Comparison of ENCODE assay signal across 8 cellular contexts in the genomic region with DNA sequence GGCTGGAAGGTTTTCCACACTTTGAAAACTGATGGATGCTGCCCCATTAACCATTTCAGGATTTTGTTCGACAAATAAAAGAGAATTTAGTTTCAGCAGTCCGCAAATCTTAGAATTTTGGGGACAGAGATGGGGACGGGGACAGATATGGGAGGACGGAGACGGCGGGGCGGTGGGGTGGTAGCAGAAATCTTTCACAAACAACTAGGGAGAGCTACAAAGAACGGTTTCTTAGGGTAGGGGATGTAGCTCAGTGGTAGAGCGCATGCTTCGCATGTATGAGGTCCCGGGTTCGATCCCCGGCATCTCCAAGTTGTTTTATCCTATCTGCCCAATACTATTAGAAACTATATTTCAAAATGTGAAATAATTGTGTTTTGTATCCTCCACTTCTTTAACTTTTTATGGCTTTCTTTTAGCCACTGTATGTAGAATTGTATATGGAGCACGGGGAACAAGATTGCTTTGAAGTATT. TPM values are rescaled to one million over a fixed set of nuclear protein-coding genes. Genes with fewer than 3 reads are reported as not detected.
DNase-seq lines count a peak whose midpoint lies in the region; TF ChIP-seq lines count a peak whose summit lies in the region.

No MANE protein-coding gene starts in this region.

- H2AFZ ChIP-seq in H9 (ENCODE audit: low read length) = peak overlapping the region; percentile 66

- WGBS in H9 (ENCODE audit: extremely low coverage, insufficient read length, low lambda C conversion rate) = no CpG with 5 or more reads among the region's 14 CpGs

- H4K91ac ChIP-seq in H9 (ENCODE audit: insufficient read length, low read depth, low read length) = no peak overlapping the region

- no peaks in the 10 kb centered on the region; a peak in 1 of 7 replicates for H3K36me3 Mint-ChIP-seq in H9 (ENCODE audit: insufficient read depth in 1 of 3, low read depth in 3 of 3)

- H2BK5ac ChIP-seq in H9 (ENCODE audit: insufficient read length, low read length) = no peak overlapping the region

- no peak overlapping the region for H3T11ph ChIP-seq in H9 (ENCODE audit: low read length)

- no peak overlapping the region for H3K9ac ChIP-seq in H9 (ENCODE audit: extremely low read depth, insufficient read length, low read length)

- H2AK5ac ChIP-seq in H9 (ENCODE audit: insufficient read length, low read length) = no peak overlapping the region

- no peak overlapping the region for H3K18ac ChIP-seq in H9 (ENCODE audit: insufficient read length, low read depth, low read length)

- no peaks in the 10 kb centered on the region for H3K9me3 ChIP-seq in H9 (ENCODE audit: control insufficient read depth, low read depth, low read length)

- H2BK15ac ChIP-seq in H9 (ENCODE audit: low read depth, low read length) = no peak overlapping the region

- peaks cover 22% of the 10 kb centered on the region for H3K23me2 ChIP-seq in H9 (ENCODE audit: insufficient read length, low read depth, low read length, poor library complexity, severe bottlenecking)

- no peaks in the 10 kb centered on the region for H3K79me1 ChIP-seq in H9 (ENCODE audit: insufficient read depth, low read depth, low read length, poor library complexity, severe bottlenecking)

- no peak overlapping the region for H2BK20ac ChIP-seq in H9 (ENCODE audit: low read depth, low read length, poor library complexity, severe bottlenecking)

- no peak overlapping the region for H3K56ac ChIP-seq in H9 (ENCODE audit: insufficient read length, low read depth, low read length)

- peaks cover 0 to 3% of the 10 kb centered on the region in 2 experiments; a peak in 2 of 5 replicates for H3K9me3 Mint-ChIP-seq in H9

- H3K27ac ChIP-seq in H9 (ENCODE audit: insufficient read length, low read depth, low read length) = no peak overlapping the region

- peaks cover 4% of the 10 kb centered on the region for H3K27me3 Mint-ChIP-seq in H9 (ENCODE audit: low read depth)

- H3K23ac ChIP-seq in H9 (ENCODE audit: insufficient read length, low read depth, low read length) = no peak overlapping the region

- H3K27me3 ChIP-seq in H9 (ENCODE audit: insufficient read depth, low read length) = no peaks in the 10 kb centered on the region

- no peaks in the 10 kb centered on the region for H3K4me1 ChIP-seq in H9 (ENCODE audit: insufficient read depth, low read length)

- no peaks in the 10 kb centered on the region for H3K79me2 ChIP-seq in H9 (ENCODE audit: insufficient read depth, low read length)

- H4K5ac ChIP-seq in H9 (ENCODE audit: insufficient read length, low read depth, low read length) = no peak overlapping the region

- H3K4me3 Mint-ChIP-seq in H9 = no peak overlapping the region

- H2BK12ac ChIP-seq in H9 (ENCODE audit: insufficient read length, low read depth, low read length) = no peak overlapping the region

- DNase-seq in DMS53 (lab: John Stamatoyannopoulos, UW) (peak; percentile 84), H9 (peak; percentile 76), NCI-H1417 (lab: John Stamatoyannopoulos, UW) (peak; percentile 61 to 91 (median 72)), T follicular helper cell (ENCODE audit: low read depth) (peak; percentile 53), amniotic stem cell (lab: John Stamatoyannopoulos, UW) (peak; percentile 41), hippocampal formation (lab: John Stamatoyannopoulos, UW) (peak; percentile 55 to 83), retina (peak; percentile 90), GM19238 (ENCODE audit: insufficient read length, low spot score) (no peak)

- peak overlapping the region; percentile 72 for H3K4me2 ChIP-seq in H9 (ENCODE audit: insufficient read depth, insufficient read length, low read length)

- no peaks in the 10 kb centered on the region for H4K20me1 ChIP-seq in H9 (ENCODE audit: control insufficient read depth, insufficient read depth, insufficient read length)

- H4K8ac ChIP-seq in H9 (replicated peaks; ENCODE audit: insufficient read length, low read depth, low read length) = no peak overlapping the region

- peaks cover 12 to 17% of the 10 kb centered on the region in 2 experiments for H3K4me1 Mint-ChIP-seq in H9

- H3K27ac Mint-ChIP-seq in H9 = no peak overlapping the region

- no peak overlapping the region for H2BK120ac ChIP-seq in H9 (ENCODE audit: low read depth, low read length, poor library complexity, severe bottlenecking)

- TF ChIP-seq CTCF in H9 (conservative IDR thresholded peaks at IDR 0.05) = no peak

- H3K4ac ChIP-seq in H9 (ENCODE audit: low read depth, low read length) = no peak overlapping the region

- no peak overlapping the region for H3K14ac ChIP-seq in H9 (ENCODE audit: insufficient read depth, low read length)

RNA-seq across cellular contexts. Expression of a gene that starts 15.1 kb away (rescaled TPM):
- total RNA-seq in H9 (2021) = 50.4 and 54.7 TPM in 2 replicates

RNA-seq across cellular contexts. Expression of a gene that starts 43.5 kb away (rescaled TPM):
- 26.4 and 27.3 TPM in 2 replicates for total RNA-seq in H9 (2021)

RNA-seq across cellular contexts. Expression of a gene that starts 53.2 kb away (rescaled TPM):
- total RNA-seq in H9 (2021) = 0.15 and 0.18 TPM in 2 replicates
